Comparison of ENCODE assay signal across 15 cellular contexts in the genomic region with DNA sequence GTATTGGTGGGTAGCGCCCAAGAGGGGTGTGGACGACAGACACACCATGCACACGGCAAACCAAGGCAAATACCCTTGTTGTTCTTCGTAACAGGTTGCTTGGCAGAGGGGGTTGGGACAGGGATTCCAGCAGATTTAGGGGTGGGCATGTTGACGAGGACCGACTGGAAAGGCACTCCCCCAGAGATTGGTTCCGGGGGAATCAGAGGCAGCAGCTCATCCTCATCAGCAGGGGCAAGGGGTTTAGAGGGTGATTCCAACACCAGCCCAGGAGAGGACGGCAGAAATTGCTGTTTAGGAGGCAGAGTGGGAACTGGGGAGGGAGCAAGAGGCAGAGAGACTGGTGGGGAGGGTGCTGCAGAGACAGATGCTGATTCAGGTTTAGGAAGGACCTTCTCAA. TPM values are rescaled to one million over a fixed set of nuclear protein-coding genes. Genes with fewer than 3 reads are reported as not detected.
DNase-seq lines count a peak whose midpoint lies in the region; ATAC-seq and TF ChIP-seq lines count a peak whose summit lies in the region.
"Had no signal": no experiment of that assay in that cellular context is flagged by ENCODE, and none has a peak within 500 bp of the region (broad histone marks: within the 10 kb centered on the region; RNA-seq: fewer than 3 reads in every experiment).

No MANE protein-coding gene starts in this region.

- H3K4me3 ChIP-seq in CD8-positive, alpha-beta memory T cell (ENCODE audit: low read length) = no peak overlapping the region
- no peak overlapping the region for H3K4me3 ChIP-seq in IMR-90 (ENCODE audit: insufficient read depth, low read depth, low read length)

- no peak overlapping the region for H4K8ac ChIP-seq in IMR-90 (ENCODE audit: low read depth in 2 of 2, low read length in 2 of 2)

- no peak overlapping the region for H2BK5ac ChIP-seq in IMR-90 (ENCODE audit: low read depth, low read length, poor library complexity, severe bottlenecking)

- H2AK5ac ChIP-seq in IMR-90 (ENCODE audit: low read depth, low read length) = no peak overlapping the region

- H3K27ac ChIP-seq in CD8-positive, alpha-beta memory T cell (ENCODE audit: low read depth, low read length) = no peak overlapping the region
- no peak overlapping the region; the same call in 1 of the 2 replicates for H3K27ac ChIP-seq in IMR-90 (ENCODE audit: insufficient read depth, low read length)

- H2BK20ac ChIP-seq in IMR-90 (ENCODE audit: low read depth, low read length) = no peak overlapping the region

- H3K36me3 Mint-ChIP-seq in CD8-positive, alpha-beta memory T cell = peaks cover 10 to 80% (median 30%) of the 10 kb centered on the region in 3 donors
- H3K36me3 Mint-ChIP-seq in brain = peaks cover 81% of the 10 kb centered on the region
- H3K36me3 Mint-ChIP-seq in osteocyte (ENCODE audit: unreplicated experiment) = peaks cover 72% of the 10 kb centered on the region

- H3K4me1 Mint-ChIP-seq in CD8-positive, alpha-beta memory T cell = peaks cover 41 to 48% (median 48%) of the 10 kb centered on the region in 3 donors
- H3K4me1 Mint-ChIP-seq in brain (peaks cover 44% of the 10 kb centered on the region), osteocyte (ENCODE audit: unreplicated experiment) (peaks cover 33% of the 10 kb centered on the region)

- in situ Hi-C loops in IMR-90 (cut with MboI; ENCODE audit: low sequenced_read_pairs) = no loop called here

- no peak for TF ChIP-seq RAD21 in IMR-90 (IDR thresholded peaks at IDR 0.05; ENCODE audit: low read length)

- H3K27me3 ChIP-seq in CD8-positive, alpha-beta memory T cell (ENCODE audit: insufficient read depth, low read length, poor library complexity, severe bottlenecking) = no peaks in the 10 kb centered on the region
- no peaks in the 10 kb centered on the region for H3K27me3 ChIP-seq in IMR-90 (ENCODE audit: control insufficient read depth, insufficient read depth, low read length)

- ATAC-seq in IMR-90 (ENCODE audit: low read depth) = 0 out of 2 replicates have a peak, but pooled peaks have one; percentile 18
- no peak for ATAC-seq in GM21576 (IDR thresholded peaks at IDR 0.05; ENCODE audit: unreplicated experiment)
- ATAC-seq: SK-N-SH treated with all-trans-retinoic acid at 6 μM for 48 hours had no signal

- no peak overlapping the region for H4K5ac ChIP-seq in IMR-90 (ENCODE audit: low read depth, low read length)

- H3K9me1 ChIP-seq in IMR-90 (ENCODE audit: insufficient read depth, low read length) = peaks cover 26% of the 10 kb centered on the region

- H3K9me3 ChIP-seq in CD8-positive, alpha-beta memory T cell (ENCODE audit: low read length) = no peaks in the 10 kb centered on the region
- H3K9me3 ChIP-seq in IMR-90 (ENCODE audit: control insufficient read depth, insufficient read depth, low read length) = no peaks in the 10 kb centered on the region

- H3K36me3 ChIP-seq in CD8-positive, alpha-beta memory T cell (ENCODE audit: insufficient read depth, low read length) = peaks cover 57% of the 10 kb centered on the region
- H3K36me3 ChIP-seq in IMR-90 (ENCODE audit: control insufficient read depth, insufficient read depth, low read length) = peaks cover 57% of the 10 kb centered on the region

- no peak overlapping the region for H3K14ac ChIP-seq in IMR-90 (replicated peaks; ENCODE audit: low read depth, low read length)

- TF ChIP-seq CTCF in IMR-90 (conservative IDR thresholded peaks at IDR 0.05; ENCODE audit: low read depth, low read length) = no peak
- no peak for TF ChIP-seq CTCF in brain (conservative IDR thresholded peaks at IDR 0.05)
- TF ChIP-seq CTCF in osteocyte (IDR thresholded peaks at IDR 0.05) = no peak

- H3K4me2 ChIP-seq in IMR-90 (ENCODE audit: low read depth, low read length) = no peak overlapping the region

- H2BK120ac ChIP-seq in IMR-90 (ENCODE audit: low read depth, low read length) = no peak overlapping the region

- dilution Hi-C loops in IMR-90 (cut with HindIII; ENCODE audit: low sequenced_read_pairs, unreplicated experiment) = no loop called here

- peaks cover 0 to 4% of the 10 kb centered on the region in 2 donors for H3K27me3 Mint-ChIP-seq in CD8-positive, alpha-beta memory T cell
- H3K27me3 Mint-ChIP-seq in brain (no peaks in the 10 kb centered on the region), osteocyte (ENCODE audit: unreplicated experiment) (no peaks in the 10 kb centered on the region)

- no peak overlapping the region for H2BK15ac ChIP-seq in IMR-90 (ENCODE audit: low read depth, low read length)

- DNase-seq in CD8-positive, alpha-beta memory T cell = peak in 1 of 5 donors; percentile 22
- DNase-seq in IMR-90 = no peak
- no peak for DNase-seq in osteocyte (ENCODE audit: extremely low spot score, unreplicated experiment)
- DNase-seq in COR-L47 (lab: John Stamatoyannopoulos, UW) = no peak
- no peak for DNase-seq in SW480 (ENCODE audit: low spot score)
- DNase-seq: activated CD4-positive, CD25-positive, alpha-beta regulatory T cell; caudate nucleus; kidney glomerular epithelial cell; NCI-H345; right cardiac atrium; stimulated activated CD4-positive, alpha-beta T cell treated with anti-CD3 and anti-CD28 coated beads, Interleukin-4, amount 100 ng/mL, for 1 hour; stimulated activated naive CD4-positive, alpha-beta T cell had no signal

- no peak overlapping the region for H3K4me3 Mint-ChIP-seq in CD8-positive, alpha-beta memory T cell
- H3K4me3 Mint-ChIP-seq in brain (peak overlapping the region in 1 of 5 experiments; percentile 22), osteocyte (ENCODE audit: unreplicated experiment) (no peak overlapping the region)

- no peak overlapping the region for H3K56ac ChIP-seq in IMR-90 (ENCODE audit: extremely low read depth, insufficient read depth, low read length)

- H3K18ac ChIP-seq in IMR-90 (ENCODE audit: low read depth, low read length) = no peak overlapping the region

- CTCF ChIA-PET in CD8-positive, alpha-beta memory T cell (lab: Charles Lee) = no interaction called here
- CTCF ChIA-PET in IMR-90 (lab: Yijun Ruan, JAX) = no interaction called here

- H3K79me1 ChIP-seq in IMR-90 (ENCODE audit: low read depth in 1 of 2, low read length in 2 of 2) = peaks cover 13 to 64% of the 10 kb centered on the region in 2 experiments

- POLR2A ChIA-PET in CD8-positive, alpha-beta memory T cell (lab: Charles Lee) = interaction anchor here (1.4 kb wide), 1 partner anchor 10 kb away, joined by 4 read pairs; a partner anchor contains a TSS
- POLR2A ChIA-PET in IMR-90 (lab: Charles Lee; ENCODE audit: unreplicated experiment) = no interaction called here

- H3K4me1 ChIP-seq in CD8-positive, alpha-beta memory T cell (ENCODE audit: insufficient read depth, low read length) = peaks cover 38% of the 10 kb centered on the region
- peaks cover 10% of the 10 kb centered on the region for H3K4me1 ChIP-seq in IMR-90 (ENCODE audit: control insufficient read depth, insufficient read depth, low read length)

- H3K9ac ChIP-seq in IMR-90 (ENCODE audit: low read depth, low read length) = no peak overlapping the region

- H3K4ac ChIP-seq in IMR-90 (ENCODE audit: low read depth, low read length) = no peak overlapping the region

- intact Hi-C loops in IMR-90 (cut with micrococcal nuclease) = no loop called here

- TF ChIP-seq POLR2A in IMR-90 (IDR thresholded peaks at IDR 0.05; ENCODE audit: low read depth, low read length) = no peak

- peaks cover 69% of the 10 kb centered on the region for H4K20me1 ChIP-seq in IMR-90 (ENCODE audit: insufficient read depth, low read length)

- WGBS in IMR-90 (ENCODE audit: extremely low coverage in 2 of 2, insufficient read length in 1 of 2), 2 experiments = 76% methylated on average over 7 of the region's 8 CpGs; no CpG with 5 or more reads in 1 of the 2 experiments

- no peak overlapping the region for H3K23ac ChIP-seq in IMR-90 (ENCODE audit: low read depth, low read length)

- H3K9me3 Mint-ChIP-seq in CD8-positive, alpha-beta memory T cell = no peaks in the 10 kb centered on the region
- H3K9me3 Mint-ChIP-seq in brain = no peaks in the 10 kb centered on the region
- H3K9me3 Mint-ChIP-seq in osteocyte (ENCODE audit: unreplicated experiment) = no peaks in the 10 kb centered on the region

- no peak overlapping the region for H2AFZ ChIP-seq in IMR-90 (replicated peaks; ENCODE audit: low read length, poor library complexity)

- no TSS peak for BruUV-seq in IMR-90 (replicated peaks; lab: Mats Ljungman, UMichigan)

- H2AK9ac ChIP-seq in IMR-90 (replicated peaks; ENCODE audit: low read depth, low read length, poor library complexity) = no peak overlapping the region

- H4K91ac ChIP-seq in IMR-90 (ENCODE audit: insufficient read depth, low read depth, low read length) = no peak overlapping the region

- H3K27ac Mint-ChIP-seq in CD8-positive, alpha-beta memory T cell = peak overlapping the region in 6 of 8 donors; percentile 7 to 82 (median 58)
- H3K27ac Mint-ChIP-seq in brain (peak overlapping the region; percentile 12 to 96 (median 26)), osteocyte (ENCODE audit: unreplicated experiment) (peak overlapping the region; percentile 4)

RNA-seq across cellular contexts. Expression of a gene that starts 9.3 kb away (rescaled TPM):
- 1,000 to 10,000 TPM in 1 of 2 experiments, 100 to 1,000 TPM in 1; 957 to 1,017 TPM for total RNA-seq in CD8-positive, alpha-beta memory T cell
- 1,079 TPM for polyA plus RNA-seq in CD8-positive, alpha-beta memory T cell
- total RNA-seq in IMR-90 (2012; rRNA removed) (1,223 and 1,512 TPM in 2 replicates), osteocyte (767 and 791 TPM in 2 replicates)
- polyA plus RNA-seq in IMR-90 (2012; rRNA removed) (587 and 662 TPM in 2 replicates), brain (ENCODE audit: insufficient read depth, low read depth, low replicate concordance) (1,047 TPM)
- 249 and 281 TPM in 2 replicates for polyA plus RNA-seq in IMR-90 (2012; cell fraction: cytosol; rRNA removed)
- 74.3 and 201 TPM in 2 replicates for polyA plus RNA-seq in IMR-90 (2012; cell fraction: nucleus; rRNA removed; ENCODE audit: low replicate concordance)

RNA-seq across cellular contexts. Expression of a gene that starts 27.7 kb away (rescaled TPM):
- 100 to 1,000 TPM; 431 to 437 TPM for total RNA-seq in CD8-positive, alpha-beta memory T cell
- polyA plus RNA-seq in CD8-positive, alpha-beta memory T cell = 242 TPM
- total RNA-seq in IMR-90 (2012; rRNA removed) (42.7 and 101 TPM in 2 replicates), osteocyte (136 and 140 TPM in 2 replicates)
- polyA plus RNA-seq in IMR-90 (2012; rRNA removed) (70.4 and 73.2 TPM in 2 replicates), brain (ENCODE audit: insufficient read depth, low read depth, low replicate concordance) (239 TPM)
- polyA plus RNA-seq in IMR-90 (2012; cell fraction: cytosol; rRNA removed) = 24.6 and 33.9 TPM in 2 replicates
- polyA plus RNA-seq in IMR-90 (2012; cell fraction: nucleus; rRNA removed; ENCODE audit: low replicate concordance) = 13.9 and 18.5 TPM in 2 replicates

RNA-seq across cellular contexts. Expression of a gene that starts 36.3 kb away (rescaled TPM):
- 10 to 100 TPM; 79.1 to 80.5 TPM for total RNA-seq in CD8-positive, alpha-beta memory T cell
- polyA plus RNA-seq in CD8-positive, alpha-beta memory T cell = 39.6 TPM
- total RNA-seq in IMR-90 (2012; rRNA removed) = 12.0 and 15.3 TPM in 2 replicates
- polyA plus RNA-seq in IMR-90 (2012; rRNA removed) = 6.7 and 8.6 TPM in 2 replicates
- 0.96 and 1.0 TPM in 2 replicates for polyA plus RNA-seq in IMR-90 (2012; cell fraction: cytosol; rRNA removed)
- polyA plus RNA-seq in IMR-90 (2012; cell fraction: nucleus; rRNA removed; ENCODE audit: low replicate concordance) = 1.4 and 4.9 TPM in 2 replicates
- polyA plus RNA-seq in brain (ENCODE audit: insufficient read depth, low read depth, low replicate concordance) = 24.2 TPM
- 5.6 and 6.2 TPM in 2 replicates for total RNA-seq in osteocyte

RNA-seq across cellular contexts. Expression of a gene that starts 47.3 kb away (rescaled TPM):
- total RNA-seq in CD8-positive, alpha-beta memory T cell = 1 to 10 TPM; 1.5 to 1.9 TPM
- polyA plus RNA-seq in CD8-positive, alpha-beta memory T cell = 0.56 TPM
- total RNA-seq in IMR-90 (2012; rRNA removed) (1.3 and 1.4 TPM in 2 replicates), osteocyte (1.1 and 1.3 TPM in 2 replicates)
- polyA plus RNA-seq in IMR-90 (2012; rRNA removed) (1.2 and 1.4 TPM in 2 replicates), brain (ENCODE audit: insufficient read depth, low read depth, low replicate concordance) (8.6 TPM)
- 0.54 and 0.57 TPM in 2 replicates for polyA plus RNA-seq in IMR-90 (2012; cell fraction: cytosol; rRNA removed)
- 0.40 and 0.92 TPM in 2 replicates for polyA plus RNA-seq in IMR-90 (2012; cell fraction: nucleus; rRNA removed; ENCODE audit: low replicate concordance)

Comparison
In these comparisons a context has a peak if more than half of its experiments do, and no peak if none do; other contexts are left out.
1. H3K27ac Mint-ChIP-seq: peak in every context shown above with its lines; median percentile 58 in CD8-positive, alpha-beta memory T cell; 26 in brain; 4 in osteocyte.